7 cellular contexts compared by ENCODE assay signal in genomic region chr9:19266778-19267384, GRCh38. TPM values are rescaled to one million over a fixed set of nuclear protein-coding genes. Genes with fewer than 3 reads are reported as not detected.
DNase-seq lines count a peak whose midpoint lies in the region; ATAC-seq, FAIRE-seq and TF ChIP-seq lines count a peak whose summit lies in the region.
"Not testable (repeated sequence)": the region's sequence is repeated elsewhere in the genome, so short reads cannot be mapped to it uniquely, and the experiment has no call there.

No MANE protein-coding gene starts in this region.

- H3K79me2 ChIP-seq in SK-N-SH (ENCODE audit: insufficient read depth) (peaks cover 98% of the 10 kb centered on the region), HepG2 (ENCODE audit: insufficient read depth, low read length) (peaks cover 71% of the 10 kb centered on the region)

- H3K36me3 Mint-ChIP-seq in activated T-cell treated with anti-CD3 and anti-CD28 coated beads, Interleukin-2, amount 50 U/mL, for 24 hours (ENCODE audit: low read depth): peaks cover 30% of the 10 kb centered on the region

- not testable (repeated sequence) for H3K27me3 ChIP-seq in GM06990 (replicated peaks; ENCODE audit: control insufficient read depth, insufficient read depth, low read length); SK-N-SH (ENCODE audit: insufficient read depth); HepG2 (ENCODE audit: control insufficient read depth in 1 of 2, insufficient read depth in 2 of 2, low read length in 2 of 2)

- peak overlapping the region; percentile 15 for H3K27ac Mint-ChIP-seq in activated T-cell treated with anti-CD3 and anti-CD28 coated beads, Interleukin-2, amount 50 U/mL, for 24 hours

- H2AFZ ChIP-seq in SK-N-SH (ENCODE audit: low read depth); HepG2 (ENCODE audit: low read length): not testable (repeated sequence)

- ATAC-seq in GM19455 (IDR thresholded peaks at IDR 0.05; ENCODE audit: unreplicated experiment): peak; percentile 75
- ATAC-seq in HG02973 (IDR thresholded peaks at IDR 0.05; ENCODE audit: unreplicated experiment): peak; percentile 64
- ATAC-seq in HepG2: not testable (repeated sequence)

- H3K36me3 ChIP-seq in GM06990 (ENCODE audit: control insufficient read depth, insufficient read depth, low read length); SK-N-SH (replicated peaks in 1 of 2; ENCODE audit: control insufficient read depth in 1 of 2, insufficient read depth in 2 of 2, low read length in 1 of 2); HepG2 (replicated peaks in 1 of 2; ENCODE audit: control insufficient read depth in 1 of 2, insufficient read depth in 2 of 2, low read length in 2 of 2): not testable (repeated sequence)

- TF ChIP-seq RAD21 in SK-N-SH (IDR thresholded peaks at IDR 0.05; ENCODE audit: low read length); HepG2 (CRISPR knock-in tag; IDR thresholded peaks at IDR 0.05): not testable (repeated sequence)

- not testable (repeated sequence) for H3K9me2 ChIP-seq in SK-N-SH

- not testable (repeated sequence) for H3F3A ChIP-seq in SK-N-SH (replicated peaks; ENCODE audit: insufficient read depth)

- DNase-seq in GM06990 (ENCODE audit: extremely low read depth, insufficient read length) (peak; percentile 13), astrocyte of the hippocampus (ENCODE audit: low read depth, low spot score) (peak; percentile 3)
- DNase-seq in SK-N-SH; activated T-cell treated with anti-CD3 and anti-CD28 coated beads, Interleukin-2, amount 50 U/mL, for 24 hours; HepG2 (ENCODE audit: low spot score): not testable (repeated sequence)

- in situ Hi-C loops in HepG2 (cut with HindIII; ENCODE audit: extremely low pct_ligation_motif_present, low pct_unique_long_range_greater_than_20kb): not testable (repeated sequence)

- not testable (repeated sequence) for H3K9me3 ChIP-seq in SK-N-SH
- peaks cover 10% of the 10 kb centered on the region for H3K9me3 ChIP-seq in HepG2 (ENCODE audit: low read length)

- POLR2A ChIA-PET in SK-N-SH (lab: Yijun Ruan, JAX); HepG2 (lab: Yijun Ruan, JAX): not testable (repeated sequence)

- not testable (repeated sequence) for BruUV-seq in HepG2 (replicated peaks; lab: Mats Ljungman, UMichigan)

- 73% methylated on average over 3 of the region's 3 CpGs for WGBS in SK-N-SH (ENCODE audit: low lambda C conversion rate)
- 92% methylated on average over 3 of the region's 3 CpGs for WGBS in HepG2 (ENCODE audit: low lambda C conversion rate)

- H3K9ac ChIP-seq in SK-N-SH; HepG2 (ENCODE audit: insufficient read depth, low read depth, low read length): not testable (repeated sequence)

- not testable (repeated sequence) for FAIRE-seq in HepG2 (lab: Jason Lieb, UNC)

- H3K27me3 Mint-ChIP-seq in activated T-cell treated with anti-CD3 and anti-CD28 coated beads, Interleukin-2, amount 50 U/mL, for 24 hours: not testable (repeated sequence)

- intact Hi-C loops in HepG2 (cut with micrococcal nuclease; ENCODE audit: unreplicated experiment): not testable (repeated sequence)

- H3K27ac ChIP-seq in SK-N-SH (ENCODE audit: low read depth in 2 of 2, low read length in 1 of 2); HepG2 (ENCODE audit: extremely low read length, insufficient read depth, low read length): not testable (repeated sequence)

- H3K4me3 ChIP-seq in GM06990 (replicated peaks; ENCODE audit: low read depth, low read length); SK-N-SH (ENCODE audit: low read depth in 2 of 2, low read length in 1 of 2); HepG2 (replicated peaks in 1 of 3; ENCODE audit: insufficient read depth in 1 of 3, low read depth in 2 of 3, low read length in 3 of 3): not testable (repeated sequence)

- peak overlapping the region; percentile 16 for H3K4me3 Mint-ChIP-seq in activated T-cell treated with anti-CD3 and anti-CD28 coated beads, Interleukin-2, amount 50 U/mL, for 24 hours

- H3K4me1 ChIP-seq in SK-N-SH (ENCODE audit: control insufficient read depth in 1 of 2, insufficient read depth in 2 of 2, low read depth in 1 of 2, low read length in 1 of 2); HepG2 (ENCODE audit: insufficient read depth, low read length): not testable (repeated sequence)

- not testable (repeated sequence) for TF ChIP-seq POLR2A in HepG2 (IDR thresholded peaks at IDR 0.05; ENCODE audit: insufficient read depth in 1 of 2, low read depth in 2 of 2, low read length in 2 of 2)

- CTCF ChIA-PET in SK-N-SH (lab: Yijun Ruan, JAX); HepG2 (lab: Yijun Ruan, JAX; ENCODE audit: low intra/inter-chr PET ratio, low total read pairs): not testable (repeated sequence)

- peaks cover 56% of the 10 kb centered on the region for H3K4me1 Mint-ChIP-seq in activated T-cell treated with anti-CD3 and anti-CD28 coated beads, Interleukin-2, amount 50 U/mL, for 24 hours (ENCODE audit: low read depth)

- TF ChIP-seq EP300 in SK-N-SH (IDR thresholded peaks at IDR 0.05; ENCODE audit: borderline replicate concordance in 1 of 2, low read depth in 1 of 2, low read length in 1 of 2); HepG2 (IDR thresholded peaks at IDR 0.05; ENCODE audit: low read depth in 2 of 2, low read length in 2 of 2); HepG2 (CRISPR knock-in tag; IDR thresholded peaks at IDR 0.05; ENCODE audit: borderline replicate concordance): not testable (repeated sequence)

- not testable (repeated sequence) for H3K4me2 ChIP-seq in SK-N-SH; HepG2 (ENCODE audit: low read depth, low read length)

- H4K20me1 ChIP-seq in SK-N-SH (ENCODE audit: insufficient read depth) (peaks cover 49% of the 10 kb centered on the region), HepG2 (ENCODE audit: insufficient read depth, low read length) (peaks cover 17% of the 10 kb centered on the region)

- H3K9me3 Mint-ChIP-seq in activated T-cell treated with anti-CD3 and anti-CD28 coated beads, Interleukin-2, amount 50 U/mL, for 24 hours: not testable (repeated sequence)

- not testable (repeated sequence) for TF ChIP-seq CTCF in GM06990 (IDR thresholded peaks at IDR 0.05; ENCODE audit: insufficient read depth, low read length, poor library complexity, severe bottlenecking); SK-N-SH (IDR thresholded peaks at IDR 0.05); HepG2 (CRISPR knock-in tag; IDR thresholded peaks at IDR 0.05)

TF ChIP-seq in HepG2, 621 proteins besides CTCF, POLR2A, EP300 and RAD21 (continues in another document):
- TF ChIP-seq MIER2 (CRISPR knock-in tag; IDR thresholded peaks at IDR 0.05): peak; percentile 74

RNA-seq across cellular contexts. Expression of gene DENND4C, which starts 36.4 kb away (rescaled TPM):
- 7.5 and 11.2 TPM in 2 replicates for polyA plus RNA-seq in SK-N-SH (2012; rRNA removed)
- 10.1 and 10.9 TPM in 2 replicates for polyA plus RNA-seq in SK-N-SH (2012; cell fraction: cytosol; rRNA removed)
- polyA plus RNA-seq in SK-N-SH (2012; cell fraction: nucleus; rRNA removed): 8.0 and 17.5 TPM in 2 replicates
- total RNA-seq in HepG2 (2016; rRNA removed; fragmentation: Illumina TruSeq; extraction: Trizol): 27.2 and 37.8 TPM in 2 replicates
- 9.8 and 10.5 TPM in 2 replicates for total RNA-seq in HepG2 (2016; cell fraction: cytosol; rRNA removed; fragmentation: Illumina TruSeq; extraction: Trizol; ENCODE audit: low read depth)
- 28.0 and 37.6 TPM in 2 replicates for total RNA-seq in HepG2 (2016; cell fraction: insoluble cytoplasmic fraction; rRNA removed; fragmentation: Illumina TruSeq; extraction: Trizol)
- total RNA-seq in HepG2 (2016; cell fraction: membrane; rRNA removed; fragmentation: Illumina TruSeq; extraction: Trizol): 9.8 and 11.7 TPM in 2 replicates
- 48.3 and 57.3 TPM in 2 replicates for total RNA-seq in HepG2 (2016; cell fraction: nucleus; rRNA removed; fragmentation: Illumina TruSeq; extraction: Trizol)
- 18.0 and 19.1 TPM in 2 replicates for polyA plus RNA-seq in HepG2 (2011; rRNA removed)
- polyA plus RNA-seq in HepG2 (2011; cell fraction: cytosol; rRNA removed): 7.4 and 12.2 TPM in 2 replicates
- 14.8 and 19.2 TPM in 2 replicates for polyA plus RNA-seq in HepG2 (2011; cell fraction: nucleus; rRNA removed)
- 13.0 and 14.6 TPM in 2 replicates for polyA plus RNA-seq in HepG2 (2012)
- polyA plus RNA-seq in HepG2 (2016; cell fraction: cytosol; fragmentation: Illumina TruSeq; extraction: Trizol; ENCODE audit: low read depth): 0.53 and 0.61 TPM in 2 replicates
- 16.1 and 17.3 TPM in 2 replicates for polyA plus RNA-seq in HepG2 (2016; cell fraction: insoluble cytoplasmic fraction; fragmentation: Illumina TruSeq; extraction: Trizol; ENCODE audit: low read depth)
- 1.4 and 2.2 TPM in 2 replicates for polyA plus RNA-seq in HepG2 (2016; cell fraction: membrane; fragmentation: Illumina TruSeq; extraction: Trizol; ENCODE audit: low read depth)
- 25.6 and 26.6 TPM in 2 replicates for polyA plus RNA-seq in HepG2 (2016; cell fraction: nucleus; fragmentation: Illumina TruSeq; extraction: Trizol; ENCODE audit: insufficient read depth, low read depth)
- 16.1 and 17.5 TPM in 2 replicates for polyA minus RNA-seq in HepG2 (2011; rRNA and poly(A)+ RNA removed; ENCODE audit: low replicate concordance)
- polyA minus RNA-seq in HepG2 (2011; cell fraction: cytosol; rRNA and poly(A)+ RNA removed): 24.1 and 28.7 TPM in 2 replicates
- 136 and 155 TPM in 2 replicates for polyA minus RNA-seq in HepG2 (2011; cell fraction: nucleus; rRNA and poly(A)+ RNA removed)
